8 cellular contexts compared by ENCODE assay signal in genomic region chr21:36419996-36420395, GRCh38. TPM values are rescaled to one million over a fixed set of nuclear protein-coding genes. Genes with fewer than 3 reads are reported as not detected.
DNase-seq lines count a peak whose midpoint lies in the region; ATAC-seq and TF ChIP-seq lines count a peak whose summit lies in the region.

No MANE protein-coding gene starts in this region.

- no peaks in the 10 kb centered on the region for H3K27me3 ChIP-seq in IMR-90 (ENCODE audit: control insufficient read depth, insufficient read depth, low read length)
- H3K27me3 ChIP-seq in aorta (ENCODE audit: control insufficient read depth in 1 of 2, insufficient read depth in 2 of 2, low read length in 1 of 2) = no peaks in the 10 kb centered on the region

- H3K9me3 ChIP-seq in IMR-90 (ENCODE audit: control insufficient read depth, insufficient read depth, low read length) (no peaks in the 10 kb centered on the region), aorta (ENCODE audit: control insufficient read depth, low read length) (no peaks in the 10 kb centered on the region)

- no peaks in the 10 kb centered on the region for H3K79me1 ChIP-seq in IMR-90 (ENCODE audit: low read depth in 1 of 2, low read length in 2 of 2)

- no peak overlapping the region for H4K5ac ChIP-seq in IMR-90 (ENCODE audit: low read depth, low read length)

- dilution Hi-C loops in IMR-90 (cut with HindIII; ENCODE audit: low sequenced_read_pairs, unreplicated experiment) = no loop called here

- H3K4me1 Mint-ChIP-seq in activated T-helper 2 cell treated with anti-CD3 and anti-CD28 coated beads, Interferon-gamma antibody, Interleukin-2, Interleukin-4, amounts not matched to agents 10 μg/mL and 5 μg/mL and 100 μg/mL, durations not matched to agents 14 hours and 24 hours and 36 hours (ENCODE audit: low read depth) = peaks cover 18% of the 10 kb centered on the region

- peaks cover 38% of the 10 kb centered on the region for H3K36me3 Mint-ChIP-seq in activated T-helper 2 cell treated with anti-CD3 and anti-CD28 coated beads, Interferon-gamma antibody, Interleukin-2, Interleukin-4, amounts not matched to agents 10 μg/mL and 5 μg/mL and 100 μg/mL, durations not matched to agents 14 hours and 24 hours and 36 hours (ENCODE audit: low read depth)

- H3K27ac ChIP-seq in IMR-90 (ENCODE audit: insufficient read depth, low read length) = no peak overlapping the region
- no peak overlapping the region for H3K27ac ChIP-seq in aorta (ENCODE audit: low read depth in 1 of 2, low read length in 2 of 2)

- TF ChIP-seq CTCF in IMR-90 (conservative IDR thresholded peaks at IDR 0.05; ENCODE audit: low read depth, low read length) (peak; percentile 93), omental fat pad (IDR thresholded peaks at IDR 0.05) (no peak)

- H2AK5ac ChIP-seq in IMR-90 (ENCODE audit: low read depth, low read length) = peak overlapping the region; percentile 58; the same call in 1 of the 2 replicates

- H2BK120ac ChIP-seq in IMR-90 (ENCODE audit: low read depth, low read length) = no peak overlapping the region

- no peak overlapping the region for H2BK5ac ChIP-seq in IMR-90 (ENCODE audit: low read depth, low read length, poor library complexity, severe bottlenecking)

- no CpG with 5 or more reads among the region's 8 CpGs for WGBS in IMR-90 (ENCODE audit: extremely low coverage in 2 of 2, insufficient read length in 1 of 2), 2 experiments
- 1 to 3% methylated on average over 8 of the region's 8 CpGs for WGBS in aorta, 2 donors

- peak overlapping the region in 1 of 2 experiments; percentile 78; a peak in 1 of 4 replicates for H4K8ac ChIP-seq in IMR-90 (ENCODE audit: low read depth in 2 of 2, low read length in 2 of 2)

- peak overlapping the region; percentile 20; the same call in 1 of the 2 replicates for H3K4me2 ChIP-seq in IMR-90 (ENCODE audit: low read depth, low read length)

- H3K9me3 Mint-ChIP-seq in activated T-helper 2 cell treated with anti-CD3 and anti-CD28 coated beads, Interferon-gamma antibody, Interleukin-2, Interleukin-4, amounts not matched to agents 10 μg/mL and 5 μg/mL and 100 μg/mL, durations not matched to agents 14 hours and 24 hours and 36 hours = no peaks in the 10 kb centered on the region

- DNase-seq in GM04503 (ENCODE audit: low read depth) = peak; percentile 22
- peak; percentile 92 for DNase-seq in IMR-90
- peak; percentile 27 for DNase-seq in activated T-helper 2 cell treated with anti-CD3 and anti-CD28 coated beads, Interferon-gamma antibody, Interleukin-2, Interleukin-4, amounts not matched to agents 10 μg/mL and 5 μg/mL and 100 μg/mL, durations not matched to agents 14 hours and 24 hours and 36 hours (ENCODE audit: low spot score)
- peak; percentile 68 for DNase-seq in globus pallidus (ENCODE audit: low spot score)
- no peak for DNase-seq in omental fat pad (ENCODE audit: low spot score)
- DNase-seq in aorta = peak; percentile 91

- H2BK20ac ChIP-seq in IMR-90 (ENCODE audit: low read depth, low read length) = no peak overlapping the region

- in situ Hi-C loops in IMR-90 (cut with MboI; ENCODE audit: low sequenced_read_pairs) = loop anchor here (5.0 kb wide), 1 partner anchor 507 kb away; no protein-coding TSS in a partner anchor

- no peak overlapping the region for H3K4me3 Mint-ChIP-seq in activated T-helper 2 cell treated with anti-CD3 and anti-CD28 coated beads, Interferon-gamma antibody, Interleukin-2, Interleukin-4, amounts not matched to agents 10 μg/mL and 5 μg/mL and 100 μg/mL, durations not matched to agents 14 hours and 24 hours and 36 hours (ENCODE audit: low read depth)

- no peaks in the 10 kb centered on the region for H3K4me1 ChIP-seq in IMR-90 (ENCODE audit: control insufficient read depth, insufficient read depth, low read length)
- H3K4me1 ChIP-seq in aorta (ENCODE audit: control insufficient read depth in 1 of 2, insufficient read depth in 2 of 2, low read length in 2 of 2) = no peaks in the 10 kb centered on the region

- H3K56ac ChIP-seq in IMR-90 (ENCODE audit: extremely low read depth, insufficient read depth, low read length) = no peak overlapping the region

- H3K23ac ChIP-seq in IMR-90 (ENCODE audit: low read depth, low read length) = no peak overlapping the region

- H3K9ac ChIP-seq in IMR-90 (ENCODE audit: low read depth, low read length) = no peak overlapping the region

- CTCF ChIA-PET in IMR-90 (lab: Yijun Ruan, JAX) = interaction anchor here (0.6 to 0.8 kb wide), 3 partner anchors 17 to 533 kb away, joined by 3 to 5 read pairs (median 3); no protein-coding TSS in a partner anchor

- TF ChIP-seq RAD21 in IMR-90 (IDR thresholded peaks at IDR 0.05; ENCODE audit: low read length) = peak; percentile 97

- intact Hi-C loops in IMR-90 (cut with micrococcal nuclease) (loop anchor here (1.0 to 2.0 kb wide), 3 partner anchors 85 to 507 kb away; no protein-coding TSS in a partner anchor), aorta (cut with DNase I) (loop anchor here (2.0 to 5.0 kb wide), 3 partner anchors 82 to 507 kb away; no protein-coding TSS in a partner anchor)
- intact Hi-C loops in activated T-helper 2 cell treated with anti-CD3 and anti-CD28 coated beads, Interferon-gamma antibody, Interleukin-2, Interleukin-4, amounts not matched to agents 10 μg/mL and 5 μg/mL and 100 μg/mL, durations not matched to agents 14 hours and 24 hours and 36 hours (cut with micrococcal nuclease) = loop anchor here (1.0 kb wide), 1 partner anchor 169 kb away; no protein-coding TSS in a partner anchor

- H3K18ac ChIP-seq in IMR-90 (ENCODE audit: low read depth, low read length) = no peak overlapping the region

- no peaks in the 10 kb centered on the region for H3K27me3 Mint-ChIP-seq in activated T-helper 2 cell treated with anti-CD3 and anti-CD28 coated beads, Interferon-gamma antibody, Interleukin-2, Interleukin-4, amounts not matched to agents 10 μg/mL and 5 μg/mL and 100 μg/mL, durations not matched to agents 14 hours and 24 hours and 36 hours (ENCODE audit: low read depth)

- H3K27ac Mint-ChIP-seq in activated T-helper 2 cell treated with anti-CD3 and anti-CD28 coated beads, Interferon-gamma antibody, Interleukin-2, Interleukin-4, amounts not matched to agents 10 μg/mL and 5 μg/mL and 100 μg/mL, durations not matched to agents 14 hours and 24 hours and 36 hours = no peak overlapping the region

- H4K91ac ChIP-seq in IMR-90 (ENCODE audit: insufficient read depth, low read depth, low read length) = no peak overlapping the region

- no peak overlapping the region for H3K14ac ChIP-seq in IMR-90 (replicated peaks; ENCODE audit: low read depth, low read length)

- TF ChIP-seq POLR2A in IMR-90 (IDR thresholded peaks at IDR 0.05; ENCODE audit: low read depth, low read length) = no peak

- H3K4me3 ChIP-seq in IMR-90 (ENCODE audit: insufficient read depth, low read depth, low read length) (no peak overlapping the region), aorta (ENCODE audit: low read length in 2 of 2) (no peak overlapping the region)

- POLR2A ChIA-PET in IMR-90 (lab: Charles Lee; ENCODE audit: unreplicated experiment) = no interaction called here

- H3K36me3 ChIP-seq in IMR-90 (ENCODE audit: control insufficient read depth, insufficient read depth, low read length) (no peaks in the 10 kb centered on the region; the same call in 1 of the 2 replicates), aorta (ENCODE audit: control insufficient read depth in 1 of 2, insufficient read depth in 2 of 2, low read length in 1 of 2) (no peaks in the 10 kb centered on the region)

- H3K9me1 ChIP-seq in IMR-90 (ENCODE audit: insufficient read depth, low read length) = no peaks in the 10 kb centered on the region; the same call in 1 of the 2 replicates

- H3K4ac ChIP-seq in IMR-90 (ENCODE audit: low read depth, low read length) = no peak overlapping the region; the same call in 1 of the 2 replicates

- peak overlapping the region; percentile 89 for H2AFZ ChIP-seq in IMR-90 (replicated peaks; ENCODE audit: low read length, poor library complexity)

- ATAC-seq in IMR-90 (ENCODE audit: low read depth) (peak; percentile 98), omental fat pad (ENCODE audit: low FRiP score) (peak; percentile 82), aorta (ENCODE audit: low FRiP score) (peak; percentile 83), GM18517 (IDR thresholded peaks at IDR 0.05; ENCODE audit: unreplicated experiment) (no peak)

- BruUV-seq in IMR-90 (replicated peaks; lab: Mats Ljungman, UMichigan) = no TSS peak

- no peaks in the 10 kb centered on the region for H4K20me1 ChIP-seq in IMR-90 (ENCODE audit: insufficient read depth, low read length)

- no peak overlapping the region for H2BK15ac ChIP-seq in IMR-90 (ENCODE audit: low read depth, low read length)

- peak overlapping the region; percentile 81 for H2AK9ac ChIP-seq in IMR-90 (replicated peaks; ENCODE audit: low read depth, low read length, poor library complexity)

TF ChIP-seq in IMR-90, 13 proteins besides CTCF, POLR2A, EP300 and RAD21 (continues in another document):
- TF ChIP-seq RFX5 (IDR thresholded peaks at IDR 0.05; ENCODE audit: low read depth, low read length) (no peak), SMC3 (IDR thresholded peaks at IDR 0.05; ENCODE audit: low read depth, low read length) (peak; percentile 89)

TF ChIP-seq in PFSK-1, 5 proteins besides CTCF, POLR2A, EP300 and RAD21:
- peak; percentile 26 for TF ChIP-seq FOXP2 (optimal IDR thresholded peaks at IDR 0.05; ENCODE audit: borderline replicate concordance, extremely low read depth, extremely low read length, insufficient read depth)
- TF ChIP-seq TAF1 (IDR thresholded peaks at IDR 0.05; ENCODE audit: borderline replicate concordance, insufficient read depth, low read length) = no peak
TF ChIP-seq in PFSK-1: peak in this region for 1.

RNA-seq across cellular contexts. Expression of gene CHAF1B, which starts 34.8 kb away (rescaled TPM):
- 4.5 and 4.7 TPM in 2 replicates for total RNA-seq in IMR-90 (2012; rRNA removed)
- 6.3 and 6.4 TPM in 2 replicates for polyA plus RNA-seq in IMR-90 (2012; rRNA removed)
- polyA plus RNA-seq in IMR-90 (2012; cell fraction: cytosol; rRNA removed) = 2.1 and 2.9 TPM in 2 replicates
- polyA plus RNA-seq in IMR-90 (2012; cell fraction: nucleus; rRNA removed; ENCODE audit: low replicate concordance) = 2.1 and 4.5 TPM in 2 replicates
- polyA plus RNA-seq in PFSK-1 (2012; ENCODE audit: insufficient read length, low read depth) = 11.2 TPM
- total RNA-seq in activated T-helper 2 cell treated with anti-CD3 and anti-CD28 coated beads, Interferon-gamma antibody, Interleukin-2, Interleukin-4, amounts not matched to agents 10 μg/mL and 5 μg/mL and 100 μg/mL, durations not matched to agents 14 hours and 24 hours and 36 hours = 34.2 and 35.8 TPM in 2 replicates
- total RNA-seq in omental fat pad = 1 to 10 TPM in 2 of 4 donors, under 1 TPM in 2; 0.75 to 1.3 (median 1.0) TPM
- total RNA-seq in aorta = 1 to 10 TPM; 1.8 to 2.5 TPM
- 1 to 10 TPM in 1 of 2 donors, under 1 TPM in 1; 0.25 to 1.3 TPM for polyA plus RNA-seq in aorta

RNA-seq across cellular contexts. Expression of gene CLDN14, which starts 59.9 kb away (rescaled TPM):
- not detected in 2 replicates for total RNA-seq in IMR-90 (2012; rRNA removed)
- not detected in 2 replicates for polyA plus RNA-seq in IMR-90 (2012; rRNA removed)
- 0.04 TPM in 1 of 2 replicates, not detected in the other for polyA plus RNA-seq in IMR-90 (2012; cell fraction: cytosol; rRNA removed)
- 0.04 TPM in 1 of 2 replicates, not detected in the other for polyA plus RNA-seq in IMR-90 (2012; cell fraction: nucleus; rRNA removed; ENCODE audit: low replicate concordance)
- not detected for polyA plus RNA-seq in PFSK-1 (2012; ENCODE audit: insufficient read length, low read depth)
- total RNA-seq in activated T-helper 2 cell treated with anti-CD3 and anti-CD28 coated beads, Interferon-gamma antibody, Interleukin-2, Interleukin-4, amounts not matched to agents 10 μg/mL and 5 μg/mL and 100 μg/mL, durations not matched to agents 14 hours and 24 hours and 36 hours = 0.39 TPM in 1 of 2 replicates, not detected in the other
- not detected for total RNA-seq in omental fat pad
- under 1 TPM in 1 of 2 donors, not detected in 1; 0.42 TPM for total RNA-seq in aorta
- polyA plus RNA-seq in aorta = under 1 TPM in 1 of 2 donors, not detected in 1; 0.33 TPM
